Comparison of ENCODE assay signal across 14 cellular contexts in genomic region chr12:3216097-3216496, GRCh38.
"Had no signal": no experiment of that assay in that cellular context is flagged by ENCODE, and none has a peak within 500 bp of the region (broad histone marks: within the 10 kb centered on the region; RNA-seq: fewer than 3 reads in every experiment).

No MANE protein-coding gene starts in this region.

- H3K4me3 Mint-ChIP-seq: activated CD8-positive, alpha-beta T cell treated with anti-CD3 and anti-CD28 coated beads, Interleukin-2, amount 10 ng/mL, durations not matched to agents 7 days and 5 days; activated naive CD8-positive, alpha-beta T cell treated with anti-CD3 and anti-CD28 coated beads, Interleukin-2, amount 50 U/mL, for 24 hours had no signal

- H3K27me3 ChIP-seq: ovary, thyroid gland, vagina had no signal

- H3K9me3 Mint-ChIP-seq: activated naive CD8-positive, alpha-beta T cell treated with anti-CD3 and anti-CD28 coated beads, Interleukin-2, amount 50 U/mL, for 24 hours had no signal

- H3K36me3 ChIP-seq: ovary, thyroid gland, vagina had no signal

- H3K4me3 ChIP-seq: ovary, thyroid gland, vagina had no signal

- H3K4me1 Mint-ChIP-seq: activated naive CD8-positive, alpha-beta T cell treated with anti-CD3 and anti-CD28 coated beads, Interleukin-2, amount 50 U/mL, for 24 hours had no signal

- H3K9me3 ChIP-seq: ovary, thyroid gland, vagina had no signal

- H3K27ac Mint-ChIP-seq: activated CD8-positive, alpha-beta T cell treated with anti-CD3 and anti-CD28 coated beads, Interleukin-2, amount 10 ng/mL, durations not matched to agents 7 days and 5 days had no signal

- ATAC-seq: activated CD8-positive, alpha-beta T cell treated with anti-CD3 and anti-CD28 coated beads, Interleukin-2, amount 10 ng/mL, durations not matched to agents 7 days and 5 days; activated naive CD8-positive, alpha-beta T cell treated with anti-CD3 and anti-CD28 coated beads, Interleukin-2, amount 50 U/mL, for 24 hours; left lobe of liver had no signal

- H3K27ac ChIP-seq: thyroid gland had no signal

- H3K27me3 Mint-ChIP-seq: activated naive CD8-positive, alpha-beta T cell treated with anti-CD3 and anti-CD28 coated beads, Interleukin-2, amount 50 U/mL, for 24 hours had no signal

- DNase-seq: activated CD4-positive, alpha-beta T cell treated with anti-CD3 and anti-CD28 coated beads for 4 hours; activated CD8-positive, alpha-beta memory T cell treated with anti-CD3 and anti-CD28 coated beads, Interleukin-2, amount 50 U/mL, for 48 hours; activated CD8-positive, alpha-beta T cell treated with anti-CD3 and anti-CD28 coated beads, Interleukin-2, amount 10 ng/mL, durations not matched to agents 7 days and 5 days; activated naive CD4-positive, alpha-beta T cell; activated naive CD8-positive, alpha-beta T cell treated with anti-CD3 and anti-CD28 coated beads, Interleukin-2, amount 50 U/mL, for 24 hours; central memory CD4-positive, alpha-beta T cell; effector memory CD4-positive, alpha-beta T cell; ovary; stimulated activated CD4-positive, alpha-beta T cell treated with anti-CD3 and anti-CD28 coated beads, Interleukin-15, amount 100 ng/mL, for 24 hours; stimulated activated CD4-positive, alpha-beta T cell treated with anti-CD3 and anti-CD28 coated beads, Interleukin-4, amount 100 ng/mL, for 24 hours; T-helper 9 cell; thyroid gland had no signal
